19 cellular contexts compared by ENCODE assay signal in genomic region chr12:116201359-116201758, GRCh38.
"Had no signal": no experiment of that assay in that cellular context is flagged by ENCODE, and none has a peak within 500 bp of the region (broad histone marks: within the 10 kb centered on the region; RNA-seq: fewer than 3 reads in every experiment).

No MANE protein-coding gene starts in this region.

- FAIRE-seq: endometrium, frontal cortex had no signal

- H3K27me3 ChIP-seq: ascending aorta, breast epithelium, ovary had no signal

- H3K4me3 ChIP-seq: ascending aorta, breast epithelium, lung, ovary had no signal

- H3K4me3 Mint-ChIP-seq: stimulated activated naive CD8-positive, alpha-beta T cell treated with anti-CD3 and anti-CD28 coated beads, Interleukin-15, Interleukin-2, amounts not matched to agents 100 ng/mL and 50 ng/mL, for 24 hours; T-helper 1 cell treated with Interleukin-12 subunit alpha and Interleukin-12 subunit beta and Interleukin-4 antibody, amounts not matched to agents 30 μg/mL and 1 μg/mL, for 36 hours; type B pancreatic cell had no signal

- H3K27ac Mint-ChIP-seq: stimulated activated naive CD8-positive, alpha-beta T cell treated with anti-CD3 and anti-CD28 coated beads, Interleukin-15, Interleukin-2, amounts not matched to agents 100 ng/mL and 50 ng/mL, for 24 hours; T-helper 1 cell treated with Interleukin-12 subunit alpha and Interleukin-12 subunit beta and Interleukin-4 antibody, amounts not matched to agents 30 μg/mL and 1 μg/mL, for 36 hours; type B pancreatic cell had no signal

- H3K9me3 Mint-ChIP-seq: stimulated activated naive CD8-positive, alpha-beta T cell treated with anti-CD3 and anti-CD28 coated beads, Interleukin-15, Interleukin-2, amounts not matched to agents 100 ng/mL and 50 ng/mL, for 24 hours; T-helper 1 cell treated with Interleukin-12 subunit alpha and Interleukin-12 subunit beta and Interleukin-4 antibody, amounts not matched to agents 30 μg/mL and 1 μg/mL, for 36 hours; type B pancreatic cell had no signal

- ATAC-seq: left lobe of liver, sciatic nerve had no signal

- DNase-seq: activated CD4-positive, alpha-beta T cell treated with anti-CD3 and anti-CD28 coated beads, Interleukin-2, amount 50 U/mL, for 1 hour; activated CD4-positive, CD25-positive, alpha-beta regulatory T cell treated with anti-CD3 and anti-CD28 coated beads, Interleukin-2, amount 50 U/mL, for 72 hours; activated CD8-positive, alpha-beta memory T cell treated with anti-CD3 and anti-CD28 coated beads, Interleukin-2, amount 50 U/mL, for 4 hours; activated effector memory CD4-positive, alpha-beta T cell treated with anti-CD3 and anti-CD28 coated beads, Interleukin-2, amount 50 U/mL, for 16 hours; activated naive CD4-positive, alpha-beta T cell treated with anti-CD3 and anti-CD28 coated beads, Interleukin-2, amount 50 U/mL, for 16 hours; activated T-cell treated with anti-CD3 and anti-CD28 coated beads, Interleukin-2, amount 50 U/mL, for 48 hours; cortex of kidney; head of caudate nucleus; ovary had no signal

- H3K27me3 Mint-ChIP-seq: stimulated activated naive CD8-positive, alpha-beta T cell treated with anti-CD3 and anti-CD28 coated beads, Interleukin-15, Interleukin-2, amounts not matched to agents 100 ng/mL and 50 ng/mL, for 24 hours; type B pancreatic cell had no signal

- H3K36me3 ChIP-seq: ascending aorta, breast epithelium, ovary had no signal

- H3K9me3 ChIP-seq: ascending aorta, breast epithelium, ovary had no signal

- H3K27ac ChIP-seq: breast epithelium, ovary had no signal
